In genomic region chr4:118758293-118758692, GRCh38 we compare ENCODE assay signal across 16 cellular contexts.
DNase-seq lines count a peak whose midpoint lies in the region; ATAC-seq, FAIRE-seq and TF ChIP-seq lines count a peak whose summit lies in the region.
"Had no signal": no experiment of that assay in that cellular context is flagged by ENCODE, and none has a peak within 500 bp of the region (broad histone marks: within the 10 kb centered on the region; RNA-seq: fewer than 3 reads in every experiment).

No MANE protein-coding gene starts in this region.

- no peaks in the 10 kb centered on the region for H3K9me3 Mint-ChIP-seq in T-cell
- H3K9me3 Mint-ChIP-seq: naive thymus-derived CD8-positive, alpha-beta T cell; stimulated activated memory B cell treated with anti-CD40 and anti-IgM and Interleukin-4, amounts not matched to agents 10 μg/mL and 1 μg/mL and 100 μg/mL, for 72 hours had no signal

- WGBS in sigmoid colon, 2 donors, result 74 to 84% methylated on average over 5 of the region's 5 CpGs

- no peaks in the 10 kb centered on the region for H3K27me3 Mint-ChIP-seq in T-cell
- H3K27me3 Mint-ChIP-seq: naive thymus-derived CD8-positive, alpha-beta T cell; stimulated activated memory B cell treated with anti-CD40 and anti-IgM and Interleukin-4, amounts not matched to agents 10 μg/mL and 1 μg/mL and 100 μg/mL, for 72 hours had no signal

- H3K27ac Mint-ChIP-seq in T-cell, result no peak overlapping the region
- H3K27ac Mint-ChIP-seq: naive thymus-derived CD8-positive, alpha-beta T cell had no signal

- CTCF ChIA-PET in T-cell (lab: Charles Lee), result interaction anchor here in 1 of 2 donors (0.6 kb wide), 1 partner anchor 486 kb away, joined by 3 read pairs; no protein-coding TSS in a partner anchor

- H3K27me3 ChIP-seq in adipocyte (replicated peaks; ENCODE audit: control insufficient read depth, insufficient read depth, low read length) (no peaks in the 10 kb centered on the region), sigmoid colon (no peaks in the 10 kb centered on the region)

- peaks cover 62% of the 10 kb centered on the region for H3K4me1 ChIP-seq in adipocyte (ENCODE audit: control insufficient read depth, insufficient read depth, low read length)
- peaks cover 0 to 98% (median 91%) of the 10 kb centered on the region in 4 donors for H3K4me1 ChIP-seq in sigmoid colon

- H3K27ac ChIP-seq in sigmoid colon, result peak overlapping the region; percentile 83 to 88 (median 85)

- no peak overlapping the region for H3K4me3 Mint-ChIP-seq in T-cell
- H3K4me3 Mint-ChIP-seq: naive thymus-derived CD8-positive, alpha-beta T cell; stimulated activated memory B cell treated with anti-CD40 and anti-IgM and Interleukin-4, amounts not matched to agents 10 μg/mL and 1 μg/mL and 100 μg/mL, for 72 hours had no signal

- peak overlapping the region; percentile 35 for H3K9ac ChIP-seq in adipocyte (ENCODE audit: low read length)

- intact Hi-C loops in sigmoid colon (cut with DNase I), result no loop called here

- H3K9me3 ChIP-seq in adipocyte (ENCODE audit: control insufficient read depth, low read length) (no peaks in the 10 kb centered on the region), sigmoid colon (no peaks in the 10 kb centered on the region)
- H3K9me3 ChIP-seq: Caco-2 had no signal

- TF ChIP-seq EP300 in sigmoid colon (IDR thresholded peaks at IDR 0.05), result peak in 3 of 4 donors; percentile 16 to 46 (median 37)

- no peak for TF ChIP-seq POLR2A in sigmoid colon (IDR thresholded peaks at IDR 0.05)

- FAIRE-seq in frontal cortex (lab: Jason Lieb, UNC), result peak; percentile 59

- TF ChIP-seq CTCF in sigmoid colon (IDR thresholded peaks at IDR 0.05), result no peak

- POLR2A ChIA-PET in T-cell (lab: Charles Lee), result no interaction called here

- peaks cover 0 to 1% (median 0%) of the 10 kb centered on the region in 3 donors for H3K4me1 Mint-ChIP-seq in T-cell

- peak overlapping the region; percentile 46 for H3K4me3 ChIP-seq in adipocyte (ENCODE audit: low read length)
- H3K4me3 ChIP-seq in sigmoid colon, result no peak overlapping the region

- DNase-seq in EH (ENCODE audit: low read depth) (peak; percentile 54), adipocyte (ENCODE audit: low read depth) (peak; percentile 89), frontal cortex (ENCODE audit: low spot score in 2 of 2) (no peak), sigmoid colon (no peak), COLO829 (ENCODE audit: low spot score) (no peak), T-cell (no peak)
- no peak for DNase-seq in stimulated activated CD4-positive, alpha-beta T cell treated with anti-CD3 and anti-CD28 coated beads, Interleukin-2, amount 100 ng/mL, for 48 hours
- DNase-seq: activated gamma-delta T cell; Caco-2; hippocampal formation; left colon; naive thymus-derived CD8-positive, alpha-beta T cell; NCI-H1105; NK-92 treated with Interleukin-12 subunit alpha and Interleukin-12 subunit beta, amount 100 ng/mL, for 24 hours had no signal

- H3K36me3 ChIP-seq in adipocyte (ENCODE audit: control insufficient read depth, insufficient read depth, low read length, severe bottlenecking), result peaks cover 35% of the 10 kb centered on the region
- no peaks in the 10 kb centered on the region for H3K36me3 ChIP-seq in sigmoid colon

- peaks cover 33% of the 10 kb centered on the region for H3K36me3 Mint-ChIP-seq in T-cell

- ATAC-seq in GM19463 (IDR thresholded peaks at IDR 0.05; ENCODE audit: unreplicated experiment), result no peak
- ATAC-seq in T-cell (replicated peaks in 1 of 4), result no peak
- ATAC-seq: left colon; naive thymus-derived CD8-positive, alpha-beta T cell; stimulated activated memory B cell treated with anti-CD40 and anti-IgM and Interleukin-4, amounts not matched to agents 10 μg/mL and 1 μg/mL and 100 μg/mL, for 72 hours had no signal

Comparison
In these comparisons a context has a peak if more than half of its experiments do, and no peak if none do; other contexts are left out.
1. DNase-seq: peak in EH (single experiment) and adipocyte (single experiment); none in frontal cortex (0 of 2), sigmoid colon (single experiment), COLO829 (single experiment), stimulated activated CD4-positive, alpha-beta T cell treated with anti-CD3 and anti-CD28 coated beads, Interleukin-2, amount 100 ng/mL, for 48 hours (0 of 2) and T-cell (0 of 34).